ENCODE assay signal across 1 cellular context in genomic region chr18:48777737-48778111, GRCh38.
TF ChIP-seq lines count a peak whose summit lies in the region.

No MANE protein-coding gene starts in this region.

TF ChIP-seq in GM12878, 131 proteins besides CTCF, POLR2A, EP300 and RAD21 (continued from another document):
- TF ChIP-seq SKIL (IDR thresholded peaks at IDR 0.05; ENCODE audit: low read depth, poor library complexity, severe bottlenecking), result no peak
- no peak for TF ChIP-seq E2F8 (IDR thresholded peaks at IDR 0.05; ENCODE audit: low read depth, partially characterized antibody)
